1 cellular context compared by ENCODE assay signal in the genomic region with DNA sequence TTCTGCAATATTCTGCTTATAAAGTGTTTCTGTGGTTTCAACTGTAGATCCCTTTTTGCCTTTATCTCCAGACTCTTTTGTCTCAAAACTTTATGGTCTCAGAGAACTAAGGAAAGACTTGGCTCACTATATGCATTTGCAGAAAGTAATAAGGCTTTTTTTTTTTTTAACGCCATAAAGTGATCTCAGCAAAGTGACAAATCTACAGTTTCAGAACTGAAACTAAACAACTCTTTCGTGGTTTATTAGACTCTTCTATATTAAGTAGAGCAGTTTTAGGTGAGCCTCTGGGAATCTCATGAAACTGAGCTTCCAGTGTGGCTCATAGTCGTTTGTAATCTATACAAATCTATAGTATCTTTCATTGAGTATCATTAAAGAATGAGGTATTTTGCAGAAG.
TF ChIP-seq lines count a peak whose summit lies in the region.

No MANE protein-coding gene starts in this region.

TF ChIP-seq in K562, 482 proteins besides CTCF, POLR2A, EP300 and RAD21:
- TF ChIP-seq, protein P1, sequence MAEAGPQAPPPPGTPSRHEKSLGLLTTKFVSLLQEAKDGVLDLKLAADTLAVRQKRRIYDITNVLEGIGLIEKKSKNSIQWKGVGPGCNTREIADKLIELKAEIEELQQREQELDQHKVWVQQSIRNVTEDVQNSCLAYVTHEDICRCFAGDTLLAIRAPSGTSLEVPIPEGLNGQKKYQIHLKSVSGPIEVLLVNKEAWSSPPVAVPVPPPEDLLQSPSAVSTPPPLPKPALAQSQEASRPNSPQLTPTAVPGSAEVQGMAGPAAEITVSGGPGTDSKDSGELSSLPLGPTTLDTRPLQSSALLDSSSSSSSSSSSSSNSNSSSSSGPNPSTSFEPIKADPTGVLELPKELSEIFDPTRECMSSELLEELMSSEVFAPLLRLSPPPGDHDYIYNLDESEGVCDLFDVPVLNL (CRISPR knock-in tag; IDR thresholded peaks at IDR 0.05; ENCODE audit: low read depth) = no peak
- TF ChIP-seq MCM7 (IDR thresholded peaks at IDR 0.05) (no peak), ZNF584 (CRISPR knock-in tag; IDR thresholded peaks at IDR 0.05; ENCODE audit: low read depth) (no peak), THRAP3 (IDR thresholded peaks at IDR 0.05; ENCODE audit: borderline replicate concordance) (no peak), SMARCE1 (IDR thresholded peaks at IDR 0.05) (no peak), CEBPB (tag; IDR thresholded peaks at IDR 0.05) (no peak), MED1 (CRISPR knock-in tag; IDR thresholded peaks at IDR 0.05; ENCODE audit: borderline replicate concordance) (no peak), BRD9 (IDR thresholded peaks at IDR 0.05; ENCODE audit: low read depth, partially characterized antibody) (no peak), FOXA3 (CRISPR knock-in tag; conservative IDR thresholded peaks at IDR 0.05 in 1 of 2, IDR thresholded peaks at IDR 0.05 in 1 of 2) (no peak), CEBPG (CRISPR knock-in tag; IDR thresholded peaks at IDR 0.05) (no peak), CEBPG (tag; conservative IDR thresholded peaks at IDR 0.05 in 1 of 2, IDR thresholded peaks at IDR 0.05 in 1 of 2) (no peak)
- TF ChIP-seq, protein P2, sequence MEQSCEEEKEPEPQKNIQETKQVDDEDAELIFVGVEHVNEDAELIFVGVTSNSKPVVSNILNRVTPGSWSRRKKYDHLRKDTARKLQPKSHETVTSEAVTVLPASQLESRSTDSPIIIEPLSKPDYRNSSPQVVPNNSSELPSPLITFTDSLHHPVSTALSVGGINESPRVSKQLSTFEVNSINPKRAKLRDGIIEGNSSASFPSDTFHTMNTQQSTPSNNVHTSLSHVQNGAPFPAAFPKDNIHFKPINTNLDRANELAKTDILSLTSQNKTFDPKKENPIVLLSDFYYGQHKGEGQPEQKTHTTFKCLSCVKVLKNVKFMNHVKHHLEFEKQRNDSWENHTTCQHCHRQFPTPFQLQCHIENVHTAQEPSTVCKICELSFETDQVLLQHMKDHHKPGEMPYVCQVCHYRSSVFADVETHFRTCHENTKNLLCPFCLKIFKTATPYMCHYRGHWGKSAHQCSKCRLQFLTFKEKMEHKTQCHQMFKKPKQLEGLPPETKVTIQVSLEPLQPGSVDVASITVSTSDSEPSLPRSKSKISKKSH (CRISPR knock-in tag; IDR thresholded peaks at IDR 0.05) = no peak
- TF ChIP-seq, protein P3, sequence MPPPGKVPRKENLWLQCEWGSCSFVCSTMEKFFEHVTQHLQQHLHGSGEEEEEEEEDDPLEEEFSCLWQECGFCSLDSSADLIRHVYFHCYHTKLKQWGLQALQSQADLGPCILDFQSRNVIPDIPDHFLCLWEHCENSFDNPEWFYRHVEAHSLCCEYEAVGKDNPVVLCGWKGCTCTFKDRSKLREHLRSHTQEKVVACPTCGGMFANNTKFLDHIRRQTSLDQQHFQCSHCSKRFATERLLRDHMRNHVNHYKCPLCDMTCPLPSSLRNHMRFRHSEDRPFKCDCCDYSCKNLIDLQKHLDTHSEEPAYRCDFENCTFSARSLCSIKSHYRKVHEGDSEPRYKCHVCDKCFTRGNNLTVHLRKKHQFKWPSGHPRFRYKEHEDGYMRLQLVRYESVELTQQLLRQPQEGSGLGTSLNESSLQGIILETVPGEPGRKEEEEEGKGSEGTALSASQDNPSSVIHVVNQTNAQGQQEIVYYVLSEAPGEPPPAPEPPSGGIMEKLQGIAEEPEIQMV (tag; conservative IDR thresholded peaks at IDR 0.05; ENCODE audit: low read depth) = no peak
